ENCODE assay signal across 8 cellular contexts in the genomic region with DNA sequence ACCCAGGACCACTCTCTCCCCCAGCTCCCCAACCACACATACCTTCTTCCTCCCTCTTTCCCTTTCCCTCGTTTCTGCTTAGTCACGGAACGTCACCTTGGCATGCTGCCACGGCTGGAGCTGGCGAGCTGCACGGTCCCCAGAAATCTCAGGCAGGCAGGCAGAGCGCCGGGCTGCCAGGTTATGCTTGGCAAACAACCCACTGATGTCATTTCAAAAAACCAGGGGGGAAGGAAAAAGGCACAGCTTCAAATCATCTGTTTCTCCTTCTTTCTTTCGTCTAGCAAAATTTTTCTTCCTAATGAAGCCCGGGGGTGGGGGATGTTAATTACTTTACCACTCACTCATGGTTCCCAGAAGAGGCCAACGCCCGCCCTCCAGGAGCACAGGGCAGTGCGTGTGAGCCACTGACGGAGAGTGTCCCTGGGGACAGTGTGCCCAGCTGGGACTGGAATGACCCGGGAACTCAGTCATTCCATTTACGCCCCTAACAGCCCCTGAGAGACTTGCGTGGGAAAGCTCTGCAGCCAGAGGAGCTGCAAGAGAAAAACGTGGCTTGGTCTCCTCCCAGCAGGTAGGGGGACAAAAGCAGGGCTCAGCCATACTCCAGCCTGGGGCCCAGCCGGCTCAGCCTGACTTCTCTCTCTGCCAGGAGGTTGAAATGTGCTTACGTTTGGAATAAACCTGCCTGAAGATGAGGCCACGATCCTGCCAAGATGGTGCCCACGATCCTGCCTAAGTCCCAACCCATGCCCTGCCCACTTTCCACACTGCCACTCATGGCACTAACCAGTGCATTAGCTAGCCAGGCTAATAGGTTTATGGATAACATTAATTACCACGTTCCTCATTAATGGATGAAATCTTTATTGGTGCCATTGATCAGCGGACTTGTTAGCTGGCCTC.
DNase-seq lines count a peak whose midpoint lies in the region; ATAC-seq, FAIRE-seq and TF ChIP-seq lines count a peak whose summit lies in the region.

No MANE protein-coding gene starts in this region.

- H3K36me3 ChIP-seq in BJ (ENCODE audit: control insufficient read depth, insufficient read depth, low read length) (no peaks in the 10 kb centered on the region), stomach smooth muscle (ENCODE audit: control insufficient read depth in 2 of 2, insufficient read depth in 2 of 2, low read length in 2 of 2) (no peaks in the 10 kb centered on the region)

- DNase-seq in BJ (ENCODE audit: low read depth) = peak; percentile 50
- peak; percentile 9 for DNase-seq in NCI-H128 (lab: John Stamatoyannopoulos, UW; ENCODE audit: unreplicated experiment)
- DNase-seq in astrocyte of the cerebellum (ENCODE audit: low read depth) = peak; percentile 72
- DNase-seq in inferior parietal cortex (ENCODE audit: extremely low spot score) = peak; percentile 60
- DNase-seq in MV-4-11 (lab: John Stamatoyannopoulos, UW) = no peak
- no peak for DNase-seq in GM12891 (ENCODE audit: insufficient read length, low spot score)

- FAIRE-seq in GM12891 (lab: Jason Lieb, UNC) = no peak

- CTCF ChIA-PET in BJ (lab: Yijun Ruan, JAX) = interaction anchor here (0.6 to 4.0 kb wide), 5 partner anchors 16 to 1035 kb away, joined by 3 to 25 read pairs (median 3); no protein-coding TSS in a partner anchor

- H3K4me3 ChIP-seq in BJ (ENCODE audit: low read depth, low read length) (no peak overlapping the region), astrocyte of the cerebellum (ENCODE audit: low read depth, low read length) (no peak overlapping the region), stomach smooth muscle (ENCODE audit: low read length in 2 of 2) (peak overlapping the region; percentile 34 to 59)

- H3K9ac ChIP-seq in stomach smooth muscle (ENCODE audit: low read length in 2 of 2) = peak overlapping the region; percentile 51 to 74

- peak overlapping the region; percentile 73 for H3K27ac ChIP-seq in stomach smooth muscle (ENCODE audit: low read length)

- peaks cover 52% of the 10 kb centered on the region for H3K4me1 ChIP-seq in stomach smooth muscle (ENCODE audit: control insufficient read depth, insufficient read depth, low read length)

- ATAC-seq in GM21619 (IDR thresholded peaks at IDR 0.05; ENCODE audit: unreplicated experiment) = no peak

- POLR2A ChIA-PET in BJ (lab: Charles Lee) = interaction anchor here (0.7 kb wide), 1 partner anchor 14 kb away, joined by 6 read pairs; no protein-coding TSS in a partner anchor

- no peak for TF ChIP-seq POLR2A in GM12891 (IDR thresholded peaks at IDR 0.05; ENCODE audit: low read depth, low read length)

- H3K27me3 ChIP-seq in BJ (ENCODE audit: control insufficient read depth, insufficient read depth, low read length) (no peaks in the 10 kb centered on the region), stomach smooth muscle (ENCODE audit: control insufficient read depth in 1 of 2, insufficient read depth in 2 of 2, low read length in 2 of 2) (no peaks in the 10 kb centered on the region)

- no peaks in the 10 kb centered on the region for H3K9me3 ChIP-seq in stomach smooth muscle (ENCODE audit: control insufficient read depth in 2 of 2, low read length in 2 of 2)

- in situ Hi-C loops in astrocyte of the cerebellum (cut with HindIII; ENCODE audit: low sequenced_read_pairs) = no loop called here

- TF ChIP-seq CTCF in BJ (IDR thresholded peaks at IDR 0.05; ENCODE audit: insufficient read depth, low read depth, low read length) (0 out of 2 replicates have a peak, but pooled peaks have one; percentile 6), astrocyte of the cerebellum (IDR thresholded peaks at IDR 0.05; ENCODE audit: low read depth, low read length, missing control alignments) (no peak)

TF ChIP-seq in GM12891, 5 proteins besides CTCF, POLR2A, EP300 and RAD21:
- no peak for TF ChIP-seq POU2F2 (IDR thresholded peaks at IDR 0.05; ENCODE audit: low read depth, low read length)
- no peak for TF ChIP-seq SPI1 (IDR thresholded peaks at IDR 0.05; ENCODE audit: low read depth, low read length)
- no peak for TF ChIP-seq TAF1 (IDR thresholded peaks at IDR 0.05; ENCODE audit: low read depth, low read length)
- TF ChIP-seq POLR2AphosphoS5 (IDR thresholded peaks at IDR 0.05; ENCODE audit: low read depth, low read length) = no peak
- no peak for TF ChIP-seq PAX5 (IDR thresholded peaks at IDR 0.05; ENCODE audit: insufficient read depth, low read length, severe bottlenecking)

Comparison
In these comparisons a context has a peak if more than half of its experiments do, and no peak if none do; other contexts are left out.
1. DNase-seq: peak in BJ (single experiment), NCI-H128 (single experiment), astrocyte of the cerebellum (single experiment) and inferior parietal cortex (single experiment); none in MV-4-11 (single experiment) and GM12891 (single experiment).
2. H3K4me3 ChIP-seq: peak in stomach smooth muscle (2 of 2); none in BJ (single experiment) and astrocyte of the cerebellum (single experiment).